ENCODE assay signal across 17 cellular contexts in the genomic region with DNA sequence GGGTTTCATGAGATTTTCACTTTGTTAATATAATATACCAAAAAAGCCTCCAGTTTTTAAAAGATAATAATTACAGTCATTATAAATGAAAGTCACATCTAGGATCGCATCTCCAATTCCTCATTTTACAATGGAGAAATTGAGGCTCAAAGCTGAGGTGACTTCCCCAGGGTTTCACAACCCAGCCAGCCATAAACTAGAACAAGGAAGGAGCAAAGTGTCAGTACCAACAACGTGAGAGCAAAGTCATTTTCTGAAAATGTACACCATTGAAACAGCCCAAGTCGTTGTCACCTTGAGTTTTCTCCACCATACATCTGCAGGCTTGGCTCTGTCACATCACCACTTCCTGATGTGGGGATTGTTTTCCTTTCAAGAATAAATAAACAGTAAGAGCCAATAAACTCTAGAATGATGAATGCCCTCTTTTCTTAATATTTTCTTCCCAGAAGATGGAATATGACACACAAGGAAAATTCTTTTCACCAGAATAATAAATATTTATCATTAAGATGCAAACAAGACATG.
"Had no signal": no experiment of that assay in that cellular context is flagged by ENCODE, and none has a peak within 500 bp of the region (broad histone marks: within the 10 kb centered on the region; RNA-seq: fewer than 3 reads in every experiment).

No MANE protein-coding gene starts in this region.

- H3K4me1 ChIP-seq: esophagus squamous epithelium, psoas muscle, right lobe of liver, testis had no signal

- H3K36me3 ChIP-seq: cardiac muscle cell, esophagus squamous epithelium, right lobe of liver, WERI-Rb-1 had no signal

- H3K27ac ChIP-seq: cardiac muscle cell, esophagus squamous epithelium, psoas muscle, right lobe of liver, testis, WERI-Rb-1 had no signal

- H3K4me3 ChIP-seq: cardiac muscle cell, esophagus squamous epithelium, psoas muscle, right lobe of liver, smooth muscle cell, testis had no signal

- H3K4me2 ChIP-seq: smooth muscle cell had no signal

- DNase-seq: activated CD4-positive, alpha-beta T cell treated with anti-CD3 and anti-CD28 coated beads, Interleukin-2, amount 50 U/mL, for 4 hours; activated naive CD4-positive, alpha-beta T cell; activated naive CD8-positive, alpha-beta T cell treated with anti-CD3 and anti-CD28 coated beads for 36 hours; amniotic stem cell; dermis blood vessel endothelial cell; effector memory CD4-positive, alpha-beta T cell; esophagus squamous epithelium; immature natural killer cell; naive B cell; psoas muscle; right lobe of liver; stimulated activated CD4-positive, alpha-beta T cell treated with anti-CD3 and anti-CD28 coated beads, Interleukin-4, amount 100 ng/mL, for 24 hours; testis; WERI-Rb-1 had no signal

- ATAC-seq: psoas muscle; stimulated activated effector memory CD8-positive, alpha-beta T cell treated with anti-CD3 and anti-CD28 coated beads, Interleukin-12 subunit alpha, Interleukin-12 subunit beta, amount 100 ng/mL, for 72 hours had no signal

- H3K27me3 ChIP-seq: cardiac muscle cell, esophagus squamous epithelium, right lobe of liver, testis had no signal

- H3K9me3 ChIP-seq: esophagus squamous epithelium, psoas muscle, right lobe of liver, testis had no signal
